23 cellular contexts compared by ENCODE assay signal in the genomic region with DNA sequence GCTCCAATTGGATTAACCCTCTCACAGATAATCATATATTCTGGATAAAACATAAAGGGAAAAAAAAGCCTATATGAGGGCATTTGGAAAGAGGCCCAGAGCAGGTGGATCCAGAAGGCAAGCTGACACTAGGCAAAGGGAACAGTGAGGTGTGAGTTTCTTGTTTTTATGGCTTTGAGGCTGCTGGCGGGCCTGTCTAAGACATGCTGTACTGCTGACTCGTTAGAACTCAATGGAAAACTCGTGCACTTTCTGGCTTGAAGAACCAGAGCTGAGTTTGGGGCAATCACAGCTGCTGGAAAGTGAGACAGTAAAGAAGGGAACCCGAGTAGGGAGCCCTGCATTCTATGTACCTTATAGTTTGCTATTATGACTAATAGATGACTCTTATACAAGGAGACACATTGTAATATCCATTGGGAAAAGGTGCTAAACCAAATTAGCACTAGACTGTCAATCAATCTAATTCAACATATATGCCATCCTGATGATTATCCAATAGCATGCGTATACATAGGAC.
"Had no signal": no experiment of that assay in that cellular context is flagged by ENCODE, and none has a peak within 500 bp of the region (broad histone marks: within the 10 kb centered on the region; RNA-seq: fewer than 3 reads in every experiment).

No MANE protein-coding gene starts in this region.

- H3K36me3 ChIP-seq: gastroesophageal sphincter, heart left ventricle, left lung, ovary, right lobe of liver, suprapubic skin, transverse colon had no signal

- FAIRE-seq: endometrium had no signal

- H3K9me3 ChIP-seq: gastroesophageal sphincter, left lung, ovary, right lobe of liver, suprapubic skin, transverse colon had no signal

- H3K4me2 ChIP-seq: hepatocyte, smooth muscle cell had no signal

- H2AFZ ChIP-seq: hepatocyte had no signal

- H3K4me3 ChIP-seq: gastroesophageal sphincter, heart left ventricle, hepatocyte, left lung, ovary, right lobe of liver, smooth muscle cell, suprapubic skin, transverse colon had no signal

- ATAC-seq: effector memory CD8-positive, alpha-beta T cell; gastroesophageal sphincter; heart left ventricle; left cardiac atrium; left lung; natural killer cell; right lobe of liver; stimulated activated naive CD8-positive, alpha-beta T cell treated with anti-CD3 and anti-CD28 coated beads, Interleukin-15, amount 100 ng/mL, for 72 hours had no signal

- DNase-seq: cerebellar nuclear complex; cortex of kidney; effector memory CD8-positive, alpha-beta T cell; foreskin fibroblast; heart left ventricle; left cardiac atrium; left lung; natural killer cell; occipital lobe; ovary; right lobe of liver; stimulated activated CD4-positive, alpha-beta T cell treated with anti-CD3 and anti-CD28 coated beads, Interleukin-12 subunit alpha, Interleukin-12 subunit beta, amount 100 ng/mL, for 4 hours; stimulated activated CD4-positive, alpha-beta T cell treated with anti-CD3 and anti-CD28 coated beads, Interleukin-1b, Interleukin-23, amount 100 ng/mL, for 48 hours; stimulated activated CD4-positive, alpha-beta T cell treated with anti-CD3 and anti-CD28 coated beads, Interleukin-4, amount 100 ng/mL, for 1 hour; stimulated activated CD8-positive, alpha-beta memory T cell treated with anti-CD3 and anti-CD28 coated beads, Interleukin-4, amount 100 ng/mL, for 48 hours; stimulated activated naive CD4-positive, alpha-beta T cell; stimulated activated naive CD8-positive, alpha-beta T cell treated with anti-CD3 and anti-CD28 coated beads, Interleukin-15, amount 100 ng/mL, for 72 hours; transverse colon had no signal

- H3K4me1 ChIP-seq: gastroesophageal sphincter, heart left ventricle, left lung, right lobe of liver, transverse colon had no signal

- H3K27me3 ChIP-seq: gastroesophageal sphincter, hepatocyte, left lung, ovary, right lobe of liver, suprapubic skin, transverse colon had no signal

- H3K27ac ChIP-seq: gastroesophageal sphincter, heart left ventricle, hepatocyte, left lung, ovary, right lobe of liver, suprapubic skin, transverse colon had no signal

- H3K79me2 ChIP-seq: hepatocyte had no signal
